ENCODE assay signal across 1 cellular context in the genomic region with DNA sequence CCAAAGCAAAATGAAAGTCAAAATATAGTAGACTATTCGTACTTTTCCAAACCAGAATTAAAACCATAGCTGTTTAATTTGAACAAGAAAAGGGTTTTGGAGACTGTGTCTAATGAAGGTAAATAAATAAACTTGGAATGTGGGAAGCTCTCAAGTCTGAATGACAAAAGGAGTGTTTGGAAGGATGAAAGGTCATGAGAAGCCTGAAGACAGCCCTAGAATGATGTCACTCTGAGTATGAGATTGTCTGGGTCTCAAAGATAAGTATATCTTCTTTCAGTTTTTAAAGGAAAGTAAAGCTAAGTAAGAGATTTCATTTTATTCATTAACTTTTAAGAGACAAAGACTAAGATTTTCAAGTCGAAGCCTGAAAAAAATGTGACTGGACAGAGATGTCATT.
TF ChIP-seq lines count a peak whose summit lies in the region.

No MANE protein-coding gene starts in this region.

TF ChIP-seq in GM23338, 12 proteins besides CTCF, POLR2A, EP300 and RAD21 (continued from another document):
- no peak for TF ChIP-seq JUNB (IDR thresholded peaks at IDR 0.05; ENCODE audit: unreplicated experiment)
- TF ChIP-seq, protein P1, sequence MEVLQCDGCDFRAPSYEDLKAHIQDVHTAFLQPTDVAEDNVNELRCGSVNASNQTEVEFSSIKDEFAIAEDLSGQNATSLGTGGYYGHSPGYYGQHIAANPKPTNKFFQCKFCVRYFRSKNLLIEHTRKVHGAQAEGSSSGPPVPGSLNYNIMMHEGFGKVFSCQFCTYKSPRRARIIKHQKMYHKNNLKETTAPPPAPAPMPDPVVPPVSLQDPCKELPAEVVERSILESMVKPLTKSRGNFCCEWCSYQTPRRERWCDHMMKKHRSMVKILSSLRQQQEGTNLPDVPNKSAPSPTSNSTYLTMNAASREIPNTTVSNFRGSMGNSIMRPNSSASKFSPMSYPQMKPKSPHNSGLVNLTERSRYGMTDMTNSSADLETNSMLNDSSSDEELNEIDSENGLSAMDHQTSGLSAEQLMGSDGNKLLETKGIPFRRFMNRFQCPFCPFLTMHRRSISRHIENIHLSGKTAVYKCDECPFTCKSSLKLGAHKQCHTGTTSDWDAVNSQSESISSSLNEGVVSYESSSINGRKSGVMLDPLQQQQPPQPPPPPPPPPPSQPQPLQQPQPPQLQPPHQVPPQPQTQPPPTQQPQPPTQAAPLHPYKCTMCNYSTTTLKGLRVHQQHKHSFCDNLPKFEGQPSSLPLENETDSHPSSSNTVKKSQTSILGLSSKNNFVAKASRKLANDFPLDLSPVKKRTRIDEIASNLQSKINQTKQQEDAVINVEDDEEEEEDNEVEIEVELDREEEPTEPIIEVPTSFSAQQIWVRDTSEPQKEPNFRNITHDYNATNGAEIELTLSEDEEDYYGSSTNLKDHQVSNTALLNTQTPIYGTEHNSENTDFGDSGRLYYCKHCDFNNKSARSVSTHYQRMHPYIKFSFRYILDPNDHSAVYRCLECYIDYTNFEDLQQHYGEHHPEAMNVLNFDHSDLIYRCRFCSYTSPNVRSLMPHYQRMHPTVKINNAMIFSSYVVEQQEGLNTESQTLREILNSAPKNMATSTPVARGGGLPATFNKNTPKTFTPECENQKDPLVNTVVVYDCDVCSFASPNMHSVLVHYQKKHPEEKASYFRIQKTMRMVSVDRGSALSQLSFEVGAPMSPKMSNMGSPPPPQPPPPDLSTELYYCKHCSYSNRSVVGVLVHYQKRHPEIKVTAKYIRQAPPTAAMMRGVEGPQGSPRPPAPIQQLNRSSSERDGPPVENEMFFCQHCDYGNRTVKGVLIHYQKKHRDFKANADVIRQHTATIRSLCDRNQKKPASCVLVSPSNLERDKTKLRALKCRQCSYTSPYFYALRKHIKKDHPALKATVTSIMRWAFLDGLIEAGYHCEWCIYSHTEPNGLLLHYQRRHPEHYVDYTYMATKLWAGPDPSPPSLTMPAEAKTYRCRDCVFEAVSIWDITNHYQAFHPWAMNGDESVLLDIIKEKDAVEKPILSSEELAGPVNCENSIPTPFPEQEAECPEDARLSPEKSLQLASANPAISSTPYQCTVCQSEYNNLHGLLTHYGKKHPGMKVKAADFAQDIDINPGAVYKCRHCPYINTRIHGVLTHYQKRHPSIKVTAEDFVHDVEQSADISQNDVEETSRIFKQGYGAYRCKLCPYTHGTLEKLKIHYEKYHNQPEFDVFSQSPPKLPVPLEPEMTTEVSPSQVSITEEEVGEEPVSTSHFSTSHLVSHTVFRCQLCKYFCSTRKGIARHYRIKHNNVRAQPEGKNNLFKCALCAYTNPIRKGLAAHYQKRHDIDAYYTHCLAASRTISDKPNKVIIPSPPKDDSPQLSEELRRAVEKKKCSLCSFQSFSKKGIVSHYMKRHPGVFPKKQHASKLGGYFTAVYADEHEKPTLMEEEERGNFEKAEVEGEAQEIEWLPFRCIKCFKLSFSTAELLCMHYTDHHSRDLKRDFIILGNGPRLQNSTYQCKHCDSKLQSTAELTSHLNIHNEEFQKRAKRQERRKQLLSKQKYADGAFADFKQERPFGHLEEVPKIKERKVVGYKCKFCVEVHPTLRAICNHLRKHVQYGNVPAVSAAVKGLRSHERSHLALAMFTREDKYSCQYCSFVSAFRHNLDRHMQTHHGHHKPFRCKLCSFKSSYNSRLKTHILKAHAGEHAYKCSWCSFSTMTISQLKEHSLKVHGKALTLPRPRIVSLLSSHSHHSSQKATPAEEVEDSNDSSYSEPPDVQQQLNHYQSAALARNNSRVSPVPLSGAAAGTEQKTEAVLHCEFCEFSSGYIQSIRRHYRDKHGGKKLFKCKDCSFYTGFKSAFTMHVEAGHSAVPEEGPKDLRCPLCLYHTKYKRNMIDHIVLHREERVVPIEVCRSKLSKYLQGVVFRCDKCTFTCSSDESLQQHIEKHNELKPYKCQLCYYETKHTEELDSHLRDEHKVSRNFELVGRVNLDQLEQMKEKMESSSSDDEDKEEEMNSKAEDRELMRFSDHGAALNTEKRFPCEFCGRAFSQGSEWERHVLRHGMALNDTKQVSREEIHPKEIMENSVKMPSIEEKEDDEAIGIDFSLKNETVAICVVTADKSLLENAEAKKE (CRISPR knock-in tag; IDR thresholded peaks at IDR 0.05): no peak
- TF ChIP-seq ZNF331 (CRISPR knock-in tag; IDR thresholded peaks at IDR 0.05; ENCODE audit: low read depth): no peak
- TF ChIP-seq CREB1 (CRISPR knock-in tag; IDR thresholded peaks at IDR 0.05; ENCODE audit: low read depth): no peak
- TF ChIP-seq POLR2AphosphoS5 (IDR thresholded peaks at IDR 0.05; ENCODE audit: low read depth): no peak
TF ChIP-seq in GM23338: peak in this region for 0.
